8 cellular contexts compared by ENCODE assay signal in genomic region chr4:165325732-165326512, GRCh38. TPM values are rescaled to one million over a fixed set of nuclear protein-coding genes. Genes with fewer than 3 reads are reported as not detected.
DNase-seq lines count a peak whose midpoint lies in the region; ATAC-seq lines count a peak whose summit lies in the region.

No MANE protein-coding gene starts in this region.

- H3K4me3 ChIP-seq in skeletal muscle satellite cell (ENCODE audit: low read length), result peak overlapping the region; percentile 80

- no peaks in the 10 kb centered on the region for H3K27me3 Mint-ChIP-seq in activated naive CD4-positive, alpha-beta T cell treated with anti-CD3 and anti-CD28 coated beads, Interleukin-2, amount 50 U/mL, for 24 hours

- H3K4me2 ChIP-seq in skeletal muscle satellite cell (ENCODE audit: low read length), result peak overlapping the region; percentile 82

- H3K9me3 Mint-ChIP-seq in activated naive CD4-positive, alpha-beta T cell treated with anti-CD3 and anti-CD28 coated beads, Interleukin-2, amount 50 U/mL, for 24 hours, result no peaks in the 10 kb centered on the region

- no peaks in the 10 kb centered on the region for H3K9me3 ChIP-seq in skeletal muscle satellite cell (replicated peaks; ENCODE audit: low read length)

- H3K9ac ChIP-seq in skeletal muscle satellite cell (ENCODE audit: low read depth, low read length), result peak overlapping the region; percentile 58

- H3K36me3 ChIP-seq in skeletal muscle satellite cell (ENCODE audit: insufficient read depth, low read length), result peaks cover 4% of the 10 kb centered on the region

- H3K36me3 Mint-ChIP-seq in activated naive CD4-positive, alpha-beta T cell treated with anti-CD3 and anti-CD28 coated beads, Interleukin-2, amount 50 U/mL, for 24 hours, result peaks cover 5% of the 10 kb centered on the region

- H3K27ac Mint-ChIP-seq in activated naive CD4-positive, alpha-beta T cell treated with anti-CD3 and anti-CD28 coated beads, Interleukin-2, amount 50 U/mL, for 24 hours, result peak overlapping the region; percentile 31

- ATAC-seq in GM18907 (IDR thresholded peaks at IDR 0.05; ENCODE audit: unreplicated experiment) (no peak), left lobe of liver (no peak)

- peak overlapping the region; percentile 49 for H3K4me3 Mint-ChIP-seq in activated naive CD4-positive, alpha-beta T cell treated with anti-CD3 and anti-CD28 coated beads, Interleukin-2, amount 50 U/mL, for 24 hours

- DNase-seq in activated naive CD4-positive, alpha-beta T cell treated with anti-CD3 and anti-CD28 coated beads, Interleukin-2, amount 50 U/mL, for 16 hours, result no peak
- DNase-seq in SW 1271 (lab: John Stamatoyannopoulos, UW) (peak; percentile 4 to 43), foreskin melanocyte (peak; percentile 34), putamen (ENCODE audit: low spot score) (no peak), left lobe of liver (ENCODE audit: low spot score) (no peak)

- peaks cover 34% of the 10 kb centered on the region for H3K4me1 ChIP-seq in skeletal muscle satellite cell (ENCODE audit: control insufficient read depth, insufficient read depth, low read length)

- no peaks in the 10 kb centered on the region for H3K27me3 ChIP-seq in skeletal muscle satellite cell (ENCODE audit: control insufficient read depth, insufficient read depth, low read length)

- peaks cover 8% of the 10 kb centered on the region for H3K4me1 Mint-ChIP-seq in activated naive CD4-positive, alpha-beta T cell treated with anti-CD3 and anti-CD28 coated beads, Interleukin-2, amount 50 U/mL, for 24 hours

RNA-seq across cellular contexts. Expression of gene MSMO1, which starts 1.5 kb away (rescaled TPM):
- total RNA-seq in skeletal muscle satellite cell (2012; rRNA removed), result 82.1 and 226 TPM in 2 replicates
- 93.5 TPM for total RNA-seq in left lobe of liver

RNA-seq across cellular contexts. Expression of gene CPE, which starts 52.9 kb away (rescaled TPM):
- total RNA-seq in skeletal muscle satellite cell (2012; rRNA removed), result 3.1 and 3.3 TPM in 2 replicates
- total RNA-seq in left lobe of liver, result 15.9 TPM

Comparison
In these comparisons a context has a peak if more than half of its experiments do, and no peak if none do; other contexts are left out.
1. DNase-seq: peak in SW 1271 (2 of 2) and foreskin melanocyte (single experiment); none in activated naive CD4-positive, alpha-beta T cell treated with anti-CD3 and anti-CD28 coated beads, Interleukin-2, amount 50 U/mL, for 16 hours (single experiment), putamen (single experiment) and left lobe of liver (single experiment).